ENCODE assay signal across 28 cellular contexts in the genomic region with DNA sequence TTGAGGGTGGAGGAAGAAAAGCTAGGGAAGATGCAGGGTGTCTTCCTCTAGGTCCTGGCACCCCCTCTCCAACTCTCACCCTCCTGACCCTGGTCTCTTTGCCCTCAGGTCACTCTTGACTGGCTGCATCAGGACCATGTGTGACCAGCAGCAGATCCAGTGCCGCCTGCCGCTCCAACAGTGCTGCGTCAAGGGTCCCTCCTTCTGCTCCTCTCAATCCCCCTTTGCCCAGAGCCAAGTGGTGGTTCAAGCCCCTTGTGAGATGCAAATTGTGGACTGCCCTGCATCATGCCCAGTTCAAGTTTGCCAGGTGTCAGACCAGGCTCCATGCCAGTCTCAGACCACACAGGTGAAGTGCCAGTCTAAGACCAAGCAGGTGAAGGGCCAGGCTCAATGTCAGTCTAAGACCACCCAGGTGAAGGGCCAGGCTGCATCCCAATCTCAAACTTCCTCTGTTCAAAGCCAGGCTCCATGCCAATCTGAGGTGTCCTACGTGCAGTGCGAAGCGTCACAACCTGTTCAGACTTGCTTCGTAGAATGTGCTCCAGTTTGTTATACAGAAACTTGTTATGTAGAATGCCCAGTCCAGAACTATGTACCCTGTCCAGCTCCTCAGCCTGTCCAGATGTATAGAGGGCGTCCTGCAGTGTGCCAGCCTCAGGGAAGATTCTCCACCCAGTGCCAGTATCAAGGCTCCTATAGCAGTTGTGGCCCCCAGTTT. TPM values are rescaled to one million over a fixed set of nuclear protein-coding genes. Genes with fewer than 3 reads are reported as not detected.
"Had no signal": no experiment of that assay in that cellular context is flagged by ENCODE, and none has a peak within 500 bp of the region (broad histone marks: within the 10 kb centered on the region; RNA-seq: fewer than 3 reads in every experiment).

No MANE protein-coding gene starts in this region.

- H3K9me3 Mint-ChIP-seq: natural killer cell treated with Interleukin-12 subunit alpha and Interleukin-12 subunit beta and Interleukin-15 and Interleukin-18, amount 100 ng/mL, for 72 hours; stimulated activated naive B cell treated with anti-CD40 and anti-IgM and Interleukin-4, amounts not matched to agents 10 μg/mL and 1 μg/mL and 100 μg/mL, for 72 hours had no signal

- H3K27ac ChIP-seq: colonic mucosa, heart left ventricle, left ventricle myocardium inferior, lower lobe of right lung, pancreas, prostate gland, spleen, stomach, thoracic aorta, transverse colon had no signal

- H3K4me1 ChIP-seq: colonic mucosa, heart left ventricle, left ventricle myocardium inferior, lower lobe of right lung, pancreas, prostate gland, spleen, stomach, transverse colon had no signal

- H3K4me3 Mint-ChIP-seq: natural killer cell treated with Interleukin-12 subunit alpha and Interleukin-12 subunit beta and Interleukin-15 and Interleukin-18, amount 100 ng/mL, for 72 hours; stimulated activated naive B cell treated with anti-CD40 and anti-IgM and Interleukin-4, amounts not matched to agents 10 μg/mL and 1 μg/mL and 100 μg/mL, for 72 hours had no signal

- H3K36me3 ChIP-seq: colonic mucosa, heart left ventricle, left ventricle myocardium inferior, lower lobe of right lung, pancreas, prostate gland, spleen, stomach, thoracic aorta, transverse colon had no signal

- H3K9me3 ChIP-seq: colonic mucosa, heart left ventricle, left ventricle myocardium inferior, lower lobe of right lung, pancreas, prostate gland, spleen, stomach, thoracic aorta, transverse colon had no signal

- H3K27me3 ChIP-seq: colonic mucosa, transverse colon had no signal

- H3K27ac Mint-ChIP-seq: natural killer cell treated with Interleukin-12 subunit alpha and Interleukin-12 subunit beta and Interleukin-15 and Interleukin-18, amount 100 ng/mL, for 72 hours; stimulated activated naive B cell treated with anti-CD40 and anti-IgM and Interleukin-4, amounts not matched to agents 10 μg/mL and 1 μg/mL and 100 μg/mL, for 72 hours had no signal

- ATAC-seq: pancreas; sciatic nerve; stimulated activated naive B cell treated with anti-CD40 and anti-IgM and Interleukin-4, amounts not matched to agents 10 μg/mL and 1 μg/mL and 100 μg/mL, for 72 hours had no signal

- H3K4me1 Mint-ChIP-seq: stimulated activated naive B cell treated with anti-CD40 and anti-IgM and Interleukin-4, amounts not matched to agents 10 μg/mL and 1 μg/mL and 100 μg/mL, for 72 hours had no signal

- H3K36me3 Mint-ChIP-seq: natural killer cell treated with Interleukin-12 subunit alpha and Interleukin-12 subunit beta and Interleukin-15 and Interleukin-18, amount 100 ng/mL, for 72 hours; stimulated activated naive B cell treated with anti-CD40 and anti-IgM and Interleukin-4, amounts not matched to agents 10 μg/mL and 1 μg/mL and 100 μg/mL, for 72 hours had no signal

- H3K4me3 ChIP-seq: colonic mucosa, heart left ventricle, left ventricle myocardium inferior, lower lobe of right lung, pancreas, prostate gland, spleen, stomach, thoracic aorta, transverse colon had no signal

- DNase-seq: colonic mucosa; dermis blood vessel endothelial cell; hippocampal formation; left ventricle myocardium inferior; lower lobe of right lung; mesenchymal stem cell; midbrain; occipital lobe; pancreas; spleen; stimulated activated CD4-positive, alpha-beta T cell treated with anti-CD3 and anti-CD28 coated beads, Interleukin-15, amount 100 ng/mL, for 24 hours; stimulated activated CD4-positive, alpha-beta T cell treated with anti-CD3 and anti-CD28 coated beads, Interleukin-1b, Interleukin-23, amount 100 ng/mL, for 48 hours; stimulated activated CD4-positive, alpha-beta T cell treated with anti-CD3 and anti-CD28 coated beads, Interleukin-4, amount 100 ng/mL, for 24 hours; stimulated activated naive B cell treated with anti-CD40 and anti-IgM and Interleukin-4, amounts not matched to agents 10 μg/mL and 1 μg/mL and 100 μg/mL, for 72 hours; stomach; substantia nigra; transverse colon had no signal

RNA-seq across cellular contexts. Expression of gene KPRP, which starts 1.8 kb away (rescaled TPM):
- total RNA-seq: cardiac septum; cerebellum; colonic mucosa; dermis blood vessel endothelial cell; frontal cortex; glomerular endothelial cell; heart left ventricle; left ventricle myocardium inferior; lower lobe of right lung; natural killer cell treated with Interleukin-12 subunit alpha and Interleukin-12 subunit beta and Interleukin-15 and Interleukin-18, amount 100 ng/mL, for 72 hours; occipital lobe; pancreas; renal cortical epithelial cell; sciatic nerve; skeletal muscle tissue; spleen; stomach; transverse colon had no signal

RNA-seq across cellular contexts. Expression of gene LCE1F, which starts 15.3 kb away (rescaled TPM):
- total RNA-seq: cardiac septum; cerebellum; colonic mucosa; dermis blood vessel endothelial cell; frontal cortex; glomerular endothelial cell; heart left ventricle; left ventricle myocardium inferior; lower lobe of right lung; natural killer cell treated with Interleukin-12 subunit alpha and Interleukin-12 subunit beta and Interleukin-15 and Interleukin-18, amount 100 ng/mL, for 72 hours; occipital lobe; pancreas; prostate gland; renal cortical epithelial cell; sciatic nerve; skeletal muscle tissue; spleen; stomach; thoracic aorta; transverse colon had no signal

RNA-seq across cellular contexts. Expression of gene LCE1E, which starts 26.4 kb away (rescaled TPM):
- total RNA-seq: cardiac septum; cerebellum; colonic mucosa; dermis blood vessel endothelial cell; frontal cortex; glomerular endothelial cell; heart left ventricle; left ventricle myocardium inferior; lower lobe of right lung; natural killer cell treated with Interleukin-12 subunit alpha and Interleukin-12 subunit beta and Interleukin-15 and Interleukin-18, amount 100 ng/mL, for 72 hours; occipital lobe; pancreas; prostate gland; renal cortical epithelial cell; sciatic nerve; skeletal muscle tissue; spleen; stomach; thoracic aorta; transverse colon had no signal

RNA-seq across cellular contexts. Expression of gene LCE1D, which starts 36.9 kb away (rescaled TPM):
- total RNA-seq: cardiac septum; cerebellum; colonic mucosa; dermis blood vessel endothelial cell; frontal cortex; glomerular endothelial cell; heart left ventricle; left ventricle myocardium inferior; lower lobe of right lung; natural killer cell treated with Interleukin-12 subunit alpha and Interleukin-12 subunit beta and Interleukin-15 and Interleukin-18, amount 100 ng/mL, for 72 hours; occipital lobe; pancreas; prostate gland; renal cortical epithelial cell; sciatic nerve; skeletal muscle tissue; spleen; stomach; thoracic aorta; transverse colon had no signal

RNA-seq across cellular contexts. Expression of gene LCE1C, which starts 46.8 kb away (rescaled TPM):
- total RNA-seq: cardiac septum; cerebellum; colonic mucosa; dermis blood vessel endothelial cell; frontal cortex; glomerular endothelial cell; heart left ventricle; left ventricle myocardium inferior; lower lobe of right lung; natural killer cell treated with Interleukin-12 subunit alpha and Interleukin-12 subunit beta and Interleukin-15 and Interleukin-18, amount 100 ng/mL, for 72 hours; occipital lobe; pancreas; renal cortical epithelial cell; sciatic nerve; skeletal muscle tissue; spleen; stomach; transverse colon had no signal
